33 cellular contexts compared by ENCODE assay signal in genomic region chr11:132840660-132841059, GRCh38.
"Had no signal": no experiment of that assay in that cellular context is flagged by ENCODE, and none has a peak within 500 bp of the region (broad histone marks: within the 10 kb centered on the region; RNA-seq: fewer than 3 reads in every experiment).

No MANE protein-coding gene starts in this region.

- H3K27me3 Mint-ChIP-seq: activated CD4-positive, alpha-beta T cell treated with anti-CD3 and anti-CD28 coated beads, Interleukin-2, amount 10 ng/mL, durations not matched to agents 24 days and 14 days; activated CD8-positive, alpha-beta T cell treated with anti-CD3 and anti-CD28 coated beads for 36 hours; activated naive CD8-positive, alpha-beta T cell; activated T-helper 17 cell treated with anti-CD3 and anti-CD28 coated beads, Interleukin-2, amount 50 U/mL, for 72 hours; central memory CD8-positive, alpha-beta T cell; dendritic cell treated with granulocyte-macrophage colony-stimulating factor and Interleukin-4, amounts not matched to agents 40 ng/mL and 50 ng/mL, for 4 days had no signal

- H3K36me3 Mint-ChIP-seq: activated naive CD8-positive, alpha-beta T cell had no signal

- DNase-seq: activated CD4-positive, alpha-beta T cell treated with anti-CD3 and anti-CD28 coated beads for 36 hours; activated CD4-positive, alpha-beta T cell treated with anti-CD3 and anti-CD28 coated beads, Interleukin-2, amount 10 ng/mL, durations not matched to agents 24 days and 14 days; activated CD4-positive, alpha-beta T cell treated with anti-CD3 and anti-CD28 coated beads, Interleukin-2, amount 50 U/mL, for 48 hours; activated CD4-positive, CD25-positive, alpha-beta regulatory T cell; activated CD4-positive, CD25-positive, alpha-beta regulatory T cell treated with anti-CD3 and anti-CD28 coated beads, Interleukin-2, amount 50 U/mL, for 72 hours; activated CD8-positive, alpha-beta memory T cell treated with anti-CD3 and anti-CD28 coated beads for 24 hours; activated CD8-positive, alpha-beta T cell treated with anti-CD3 and anti-CD28 coated beads for 36 hours; activated effector memory CD4-positive, alpha-beta T cell treated with Interleukin-2 at 50 U/mL for 16 hours; activated gamma-delta T cell treated with Interleukin-2 at 50 U/mL for 16 hours; activated naive CD4-positive, alpha-beta T cell treated with anti-CD3 and anti-CD28 coated beads, Interleukin-2, amount 50 U/mL, for 16 hours; activated naive CD4-positive, alpha-beta T cell treated with Interleukin-2 at 50 U/mL for 16 hours; activated T-cell treated with anti-CD3 and anti-CD28 coated beads, Interleukin-2, amount 50 U/mL, for 4 hours; amygdala; aorta; body of pancreas; effector CD8-positive, alpha-beta T cell; esophagus squamous epithelium; foreskin melanocyte; head of caudate nucleus; hippocampal formation; T-helper 1 cell; T-helper 17 cell; T1000 had no signal

- H3K27me3 ChIP-seq: body of pancreas, breast epithelium, cardiac muscle cell, esophagus squamous epithelium, gastroesophageal sphincter had no signal

- H3K36me3 ChIP-seq: breast epithelium, cardiac muscle cell, esophagus squamous epithelium, gastroesophageal sphincter had no signal

- ATAC-seq: activated CD4-positive, alpha-beta T cell treated with anti-CD3 and anti-CD28 coated beads for 36 hours; activated CD8-positive, alpha-beta T cell treated with anti-CD3 and anti-CD28 coated beads for 36 hours; activated T-cell treated with anti-CD3 and anti-CD28 coated beads, Interleukin-2, amount 50 U/mL, for 4 hours; activated T-helper 17 cell treated with anti-CD3 and anti-CD28 coated beads, Interleukin-2, amount 50 U/mL, for 72 hours; body of pancreas; gastroesophageal sphincter; T-helper 17 cell had no signal

- H3K4me1 ChIP-seq: body of pancreas, breast epithelium, esophagus squamous epithelium, gastroesophageal sphincter had no signal

- H3K9me3 Mint-ChIP-seq: activated CD8-positive, alpha-beta T cell treated with anti-CD3 and anti-CD28 coated beads for 36 hours; activated T-cell treated with anti-CD3 and anti-CD28 coated beads, Interleukin-2, amount 50 U/mL, for 4 hours; activated T-helper 17 cell treated with anti-CD3 and anti-CD28 coated beads, Interleukin-2, amount 50 U/mL, for 72 hours had no signal

- H3K9me3 ChIP-seq: body of pancreas, breast epithelium, esophagus squamous epithelium, gastroesophageal sphincter had no signal

- H3K4me1 Mint-ChIP-seq: activated CD4-positive, alpha-beta T cell treated with anti-CD3 and anti-CD28 coated beads for 36 hours; activated CD4-positive, alpha-beta T cell treated with anti-CD3 and anti-CD28 coated beads, Interleukin-2, amount 10 ng/mL, durations not matched to agents 24 days and 14 days; activated T-helper 17 cell treated with anti-CD3 and anti-CD28 coated beads, Interleukin-2, amount 50 U/mL, for 72 hours; central memory CD8-positive, alpha-beta T cell; T-helper 17 cell had no signal

- H3K4me3 Mint-ChIP-seq: activated CD4-positive, alpha-beta T cell treated with anti-CD3 and anti-CD28 coated beads for 36 hours; activated CD4-positive, alpha-beta T cell treated with anti-CD3 and anti-CD28 coated beads, Interleukin-2, amount 10 ng/mL, durations not matched to agents 24 days and 14 days; activated CD8-positive, alpha-beta T cell treated with anti-CD3 and anti-CD28 coated beads for 36 hours; activated naive CD8-positive, alpha-beta T cell; activated T-cell treated with anti-CD3 and anti-CD28 coated beads, Interleukin-2, amount 50 U/mL, for 4 hours; activated T-helper 17 cell treated with anti-CD3 and anti-CD28 coated beads, Interleukin-2, amount 50 U/mL, for 72 hours; central memory CD8-positive, alpha-beta T cell; dendritic cell treated with granulocyte-macrophage colony-stimulating factor and Interleukin-4, amounts not matched to agents 40 ng/mL and 50 ng/mL, for 4 days; T-helper 17 cell; T-helper 2 cell treated with Interferon-gamma antibody and Interleukin-4, amounts not matched to agents 5 μg/mL and 100 μg/mL, for 36 hours had no signal

- H3K4me3 ChIP-seq: body of pancreas, breast epithelium, cardiac muscle cell, coronary artery, esophagus squamous epithelium, gastroesophageal sphincter had no signal

- H3K27ac ChIP-seq: body of pancreas, breast epithelium, cardiac muscle cell, coronary artery, epithelial cell of prostate, esophagus squamous epithelium, gastroesophageal sphincter had no signal

- H3K27ac Mint-ChIP-seq: activated CD4-positive, alpha-beta T cell treated with anti-CD3 and anti-CD28 coated beads for 36 hours; activated CD4-positive, alpha-beta T cell treated with anti-CD3 and anti-CD28 coated beads, Interleukin-2, amount 10 ng/mL, durations not matched to agents 24 days and 14 days; activated CD8-positive, alpha-beta T cell treated with anti-CD3 and anti-CD28 coated beads for 36 hours; activated naive CD8-positive, alpha-beta T cell; activated T-helper 17 cell treated with anti-CD3 and anti-CD28 coated beads, Interleukin-2, amount 50 U/mL, for 72 hours; dendritic cell treated with granulocyte-macrophage colony-stimulating factor and Interleukin-4, amounts not matched to agents 40 ng/mL and 50 ng/mL, for 4 days; T-helper 17 cell; T-helper 2 cell treated with Interferon-gamma antibody and Interleukin-4, amounts not matched to agents 5 μg/mL and 100 μg/mL, for 36 hours had no signal
